23 cellular contexts compared by ENCODE assay signal in genomic region chr16:200388-200787, GRCh38. TPM values are rescaled to one million over a fixed set of nuclear protein-coding genes. Genes with fewer than 3 reads are reported as not detected.
DNase-seq lines count a peak whose midpoint lies in the region; ATAC-seq and TF ChIP-seq lines count a peak whose summit lies in the region.
"Had no signal": no experiment of that assay in that cellular context is flagged by ENCODE, and none has a peak within 500 bp of the region (broad histone marks: within the 10 kb centered on the region; RNA-seq: fewer than 3 reads in every experiment).

No MANE protein-coding gene starts in this region.

- no peak overlapping the region for H2BK120ac ChIP-seq in mesendoderm (ENCODE audit: low read depth, low read length)

- no peaks in the 10 kb centered on the region for H3K4me1 Mint-ChIP-seq in activated CD8-positive, alpha-beta memory T cell treated with anti-CD3 and anti-CD28 coated beads, Interleukin-2, amount 10 ng/mL, durations not matched to agents 7 days and 5 days

- no peak overlapping the region for H2AFZ ChIP-seq in mammary epithelial cell (ENCODE audit: low read depth, low read length)

- in situ Hi-C loops in mammary epithelial cell (cut with MboI; ENCODE audit: low sequenced_read_pairs in 2 of 2) = no loop called here

- H3K56ac ChIP-seq in mesendoderm (ENCODE audit: low read length) = no peak overlapping the region

- H4K5ac ChIP-seq in mesendoderm (ENCODE audit: low read length) = no peak overlapping the region

- dilution Hi-C loops in mammary epithelial cell (cut with HindIII; ENCODE audit: low sequenced_read_pairs) = no loop called here

- H3K4me1 ChIP-seq in mammary epithelial cell (ENCODE audit: insufficient read depth, low read length) = no peaks in the 10 kb centered on the region
- no peaks in the 10 kb centered on the region for H3K4me1 ChIP-seq in mesendoderm (ENCODE audit: control insufficient read depth, low read depth, low read length)
- H3K4me1 ChIP-seq: ascending aorta; BLaER1 treated with 17β-estradiol and CSF1 and Interleukin-3, amounts not matched to agents 10 nM and 100 nM; upper lobe of right lung had no signal

- H3K18ac ChIP-seq in mesendoderm (ENCODE audit: low read length) = no peak overlapping the region

- 100% methylated on average over 3 of the region's 5 CpGs for WGBS in mammary epithelial cell (ENCODE audit: low coverage, missing lambda C conversion rate)
- WGBS in mesendoderm (ENCODE audit: extremely low coverage, insufficient coverage, low lambda C conversion rate) = no CpG with 5 or more reads among the region's 5 CpGs

- H2BK5ac ChIP-seq in mesendoderm (ENCODE audit: low read length) = no peak overlapping the region

- H4K20me1 ChIP-seq in mammary epithelial cell (ENCODE audit: insufficient read depth, low read length) = peaks cover 2% of the 10 kb centered on the region

- no peak for TF ChIP-seq CTCF in mammary epithelial cell (conservative IDR thresholded peaks at IDR 0.05 in 1 of 2, IDR thresholded peaks at IDR 0.05 in 1 of 2; ENCODE audit: extremely low read depth in 1 of 2, insufficient read depth in 1 of 2, low read depth in 1 of 2, low read length in 2 of 2)

- no peak for ATAC-seq in activated CD8-positive, alpha-beta memory T cell treated with anti-CD3 and anti-CD28 coated beads, Interleukin-2, amount 10 ng/mL, durations not matched to agents 7 days and 5 days
- ATAC-seq: upper lobe of right lung had no signal

- no peaks in the 10 kb centered on the region for H3K27me3 ChIP-seq in mammary epithelial cell (ENCODE audit: insufficient read depth, low read length)
- no peaks in the 10 kb centered on the region for H3K27me3 ChIP-seq in mesendoderm (ENCODE audit: insufficient read depth, low read length, poor library complexity)
- H3K27me3 ChIP-seq: ascending aorta; BLaER1 treated with 17β-estradiol and CSF1 and Interleukin-3, amounts not matched to agents 10 nM and 100 nM; upper lobe of right lung had no signal

- H3K4ac ChIP-seq in mesendoderm (ENCODE audit: low read depth, low read length) = no peak overlapping the region

- H3K4me3 ChIP-seq in mammary epithelial cell (replicated peaks in 1 of 3; ENCODE audit: insufficient read depth in 1 of 3, low read depth in 2 of 3, low read length in 3 of 3) = no peak overlapping the region
- no peak overlapping the region for H3K4me3 ChIP-seq in mesendoderm (ENCODE audit: low read length)
- H3K4me3 ChIP-seq: ascending aorta; BLaER1 treated with 17β-estradiol and CSF1 and Interleukin-3, amounts not matched to agents 10 nM and 100 nM; upper lobe of right lung had no signal

- intact Hi-C loops in mammary epithelial cell (cut with micrococcal nuclease) = no loop called here

- H3K27ac ChIP-seq in mammary epithelial cell (ENCODE audit: insufficient read depth, low read depth, low read length) (no peak overlapping the region), mesendoderm (ENCODE audit: low read depth, low read length) (no peak overlapping the region)
- H3K27ac ChIP-seq: ascending aorta; BLaER1 treated with 17β-estradiol and CSF1 and Interleukin-3, amounts not matched to agents 10 nM and 100 nM; upper lobe of right lung had no signal

- CTCF ChIA-PET in mammary epithelial cell (lab: Charles Lee; ENCODE audit: low non-redundant PET) = no interaction called here
- CTCF ChIA-PET in activated CD8-positive, alpha-beta memory T cell treated with anti-CD3 and anti-CD28 coated beads, Interleukin-2, amount 10 ng/mL, durations not matched to agents 7 days and 5 days (lab: Charles Lee) = no interaction called here

- no TSS peak for BruUV-seq in mammary epithelial cell (replicated peaks; lab: Mats Ljungman, UMichigan)

- H3K23ac ChIP-seq in mesendoderm (ENCODE audit: low read length) = no peak overlapping the region

- H4K8ac ChIP-seq in mesendoderm (ENCODE audit: low read depth, low read length) = peak overlapping the region; percentile 17

- DNase-seq in Daoy (ENCODE audit: low read depth) = peak; percentile 9
- peak; percentile 22 for DNase-seq in NCI-H2171 (lab: John Stamatoyannopoulos, UW)
- DNase-seq in mammary epithelial cell = peak; percentile 44
- peak; percentile 74 for DNase-seq in mesendoderm
- DNase-seq in activated T-cell treated with anti-CD3 and anti-CD28 coated beads for 4 hours = no peak
- DNase-seq in activated naive CD4-positive, alpha-beta T cell (lab: John Stamatoyannopoulos, UW) = no peak
- DNase-seq in activated CD8-positive, alpha-beta memory T cell treated with anti-CD3 and anti-CD28 coated beads, Interleukin-2, amount 10 ng/mL, durations not matched to agents 7 days and 5 days = no peak
- DNase-seq in NCI-H774 (lab: John Stamatoyannopoulos, UW) = no peak
- DNase-seq: activated CD4-positive, alpha-beta T cell treated with anti-CD3 and anti-CD28 coated beads, Interleukin-2, amount 50 U/mL, for 1 hour; DMS79; effector memory CD4-positive, alpha-beta T cell; kidney; NCI-H1694; NCI-H82; retina; Right ventricle myocardium superior; stimulated activated CD4-positive, alpha-beta T cell treated with anti-CD3 and anti-CD28 coated beads, Interleukin-2, amount 100 ng/mL, for 48 hours; upper lobe of right lung had no signal

- H3K79me2 ChIP-seq in mammary epithelial cell (ENCODE audit: insufficient read depth, low read length) (peaks cover 20% of the 10 kb centered on the region), mesendoderm (ENCODE audit: control insufficient read depth, insufficient read depth, low read length) (peaks cover 2% of the 10 kb centered on the region)

- no peaks in the 10 kb centered on the region for H3K9me3 ChIP-seq in mammary epithelial cell (replicated peaks; ENCODE audit: insufficient read depth, low read length)
- H3K9me3 ChIP-seq: ascending aorta; BLaER1 treated with 17β-estradiol and CSF1 and Interleukin-3, amounts not matched to agents 10 nM and 100 nM; upper lobe of right lung had no signal

- peaks cover 34% of the 10 kb centered on the region for H3K36me3 Mint-ChIP-seq in activated CD8-positive, alpha-beta memory T cell treated with anti-CD3 and anti-CD28 coated beads, Interleukin-2, amount 10 ng/mL, durations not matched to agents 7 days and 5 days

- H3K27ac Mint-ChIP-seq in activated CD8-positive, alpha-beta memory T cell treated with anti-CD3 and anti-CD28 coated beads, Interleukin-2, amount 10 ng/mL, durations not matched to agents 7 days and 5 days = no peak overlapping the region
- H3K27ac Mint-ChIP-seq: activated T-helper 1 cell treated with anti-CD3 and anti-CD28 coated beads, Interleukin-12 subunit alpha, Interleukin-12 subunit beta, Interleukin-2, Interleukin-4 antibody, amounts not matched to agents 30 ng/mL and 10 ng/mL and 1 ng/mL, durations not matched to agents 14 hours and 24 hours and 36 hours; IgD-negative memory B cell had no signal

- no peak overlapping the region for H3K4me2 ChIP-seq in mammary epithelial cell (ENCODE audit: insufficient read depth, low read depth, low read length)
- H3K4me2 ChIP-seq in mesendoderm (ENCODE audit: low read length) = no peak overlapping the region
- H3K4me2 ChIP-seq: BLaER1 treated with 17β-estradiol and CSF1 and Interleukin-3, amounts not matched to agents 10 nM and 100 nM had no signal

- peaks cover 37% of the 10 kb centered on the region for H3K36me3 ChIP-seq in mammary epithelial cell (ENCODE audit: insufficient read depth, low read length)
- H3K36me3 ChIP-seq in mesendoderm (ENCODE audit: control insufficient read depth, insufficient read depth, low read length) = peaks cover 26% of the 10 kb centered on the region

- no peaks in the 10 kb centered on the region for H3K9me3 Mint-ChIP-seq in activated CD8-positive, alpha-beta memory T cell treated with anti-CD3 and anti-CD28 coated beads, Interleukin-2, amount 10 ng/mL, durations not matched to agents 7 days and 5 days (ENCODE audit: low read depth)
- H3K9me3 Mint-ChIP-seq: activated T-helper 1 cell treated with anti-CD3 and anti-CD28 coated beads, Interleukin-12 subunit alpha, Interleukin-12 subunit beta, Interleukin-2, Interleukin-4 antibody, amounts not matched to agents 30 ng/mL and 10 ng/mL and 1 ng/mL, durations not matched to agents 14 hours and 24 hours and 36 hours; IgD-negative memory B cell had no signal

- H3K9ac ChIP-seq in mammary epithelial cell (ENCODE audit: insufficient read depth, low read length) (no peak overlapping the region), mesendoderm (ENCODE audit: low read length) (no peak overlapping the region)
- H3K9ac ChIP-seq: BLaER1 treated with 17β-estradiol and CSF1 and Interleukin-3, amounts not matched to agents 10 nM and 100 nM had no signal

- peaks cover 9% of the 10 kb centered on the region for H3K79me1 ChIP-seq in mesendoderm (ENCODE audit: low read length)

- no peak overlapping the region for H3K4me3 Mint-ChIP-seq in activated CD8-positive, alpha-beta memory T cell treated with anti-CD3 and anti-CD28 coated beads, Interleukin-2, amount 10 ng/mL, durations not matched to agents 7 days and 5 days
- H3K4me3 Mint-ChIP-seq: activated T-helper 1 cell treated with anti-CD3 and anti-CD28 coated beads, Interleukin-12 subunit alpha, Interleukin-12 subunit beta, Interleukin-2, Interleukin-4 antibody, amounts not matched to agents 30 ng/mL and 10 ng/mL and 1 ng/mL, durations not matched to agents 14 hours and 24 hours and 36 hours; IgD-negative memory B cell had no signal

- no peaks in the 10 kb centered on the region for H3K27me3 Mint-ChIP-seq in activated CD8-positive, alpha-beta memory T cell treated with anti-CD3 and anti-CD28 coated beads, Interleukin-2, amount 10 ng/mL, durations not matched to agents 7 days and 5 days
- H3K27me3 Mint-ChIP-seq: IgD-negative memory B cell had no signal

- H2BK15ac ChIP-seq in mesendoderm (replicated peaks; ENCODE audit: low read depth) = no peak overlapping the region

- H2AK5ac ChIP-seq in mesendoderm (ENCODE audit: low read length) = no peak overlapping the region

RNA-seq across cellular contexts. Expression of gene HBQ1, which starts 20.1 kb away (rescaled TPM):
- total RNA-seq in Daoy (2014; rRNA removed; shearing (Covaris generic)) = not detected in 2 replicates
- 1 to 10 TPM in 1 of 2 donors, not detected in 1; 1.3 TPM for total RNA-seq in mammary epithelial cell
- 0.45 TPM for polyA plus RNA-seq in mammary epithelial cell
- not detected for polyA minus RNA-seq in mammary epithelial cell
- polyA plus RNA-seq in mesendoderm (2013, experiment 1 of 2) = 0.87 TPM
- polyA plus RNA-seq in mesendoderm (2013, experiment 2 of 2) = 0.88 TPM
- total RNA-seq in activated CD8-positive, alpha-beta memory T cell treated with anti-CD3 and anti-CD28 coated beads, Interleukin-2, amount 10 ng/mL, durations not matched to agents 7 days and 5 days = not detected
- total RNA-seq: ascending aorta, kidney, myocyte, Right ventricle myocardium superior, upper lobe of right lung had no signal
- polyA plus RNA-seq: IgD-negative memory B cell had no signal

RNA-seq across cellular contexts. Expression of gene HBA1, which starts 23.9 kb away (rescaled TPM):
- not detected in 2 replicates for total RNA-seq in Daoy (2014; rRNA removed; shearing (Covaris generic))
- total RNA-seq in mammary epithelial cell = 1 to 10 TPM in 1 of 2 donors, not detected in 1; 1.9 TPM
- 1.3 TPM for polyA plus RNA-seq in mammary epithelial cell
- polyA minus RNA-seq in mammary epithelial cell = not detected
- 4.4 TPM for polyA plus RNA-seq in mesendoderm (2013, experiment 1 of 2)
- 3.1 TPM for polyA plus RNA-seq in mesendoderm (2013, experiment 2 of 2)
- not detected for total RNA-seq in activated CD8-positive, alpha-beta memory T cell treated with anti-CD3 and anti-CD28 coated beads, Interleukin-2, amount 10 ng/mL, durations not matched to agents 7 days and 5 days
- total RNA-seq: activated T-helper 1 cell treated with anti-CD3 and anti-CD28 coated beads, Interleukin-12 subunit alpha, Interleukin-12 subunit beta, Interleukin-2, Interleukin-4 antibody, amounts not matched to agents 30 ng/mL and 10 ng/mL and 1 ng/mL, durations not matched to agents 14 hours and 24 hours and 36 hours had no signal

RNA-seq across cellular contexts. Expression of gene HBA2, which starts 27.7 kb away (rescaled TPM):
- total RNA-seq in Daoy (2014; rRNA removed; shearing (Covaris generic)) = 3.5 TPM in 1 of 2 replicates, not detected in the other
- total RNA-seq in mammary epithelial cell = not detected
- not detected for polyA plus RNA-seq in mammary epithelial cell
- polyA minus RNA-seq in mammary epithelial cell = 2.5 TPM
- polyA plus RNA-seq in mesendoderm (2013, experiment 1 of 2) = 0.93 TPM
- polyA plus RNA-seq in mesendoderm (2013, experiment 2 of 2) = 1.5 TPM
- total RNA-seq in activated CD8-positive, alpha-beta memory T cell treated with anti-CD3 and anti-CD28 coated beads, Interleukin-2, amount 10 ng/mL, durations not matched to agents 7 days and 5 days = not detected
- total RNA-seq: myocyte had no signal

RNA-seq across cellular contexts. Expression of gene LUC7L, which starts 28.9 kb away (rescaled TPM):
- 35.5 and 42.3 TPM in 2 replicates for total RNA-seq in Daoy (2014; rRNA removed; shearing (Covaris generic))
- total RNA-seq in mammary epithelial cell = 10 to 100 TPM; 29.3 to 56.8 TPM
- polyA plus RNA-seq in mammary epithelial cell = 17.0 TPM
- 9.5 TPM for polyA minus RNA-seq in mammary epithelial cell
- polyA plus RNA-seq in mesendoderm (2013, experiment 1 of 2) = 103 TPM
- 102 TPM for polyA plus RNA-seq in mesendoderm (2013, experiment 2 of 2)
- 10 to 100 TPM; 60.0 to 65.3 TPM for total RNA-seq in activated CD8-positive, alpha-beta memory T cell treated with anti-CD3 and anti-CD28 coated beads, Interleukin-2, amount 10 ng/mL, durations not matched to agents 7 days and 5 days

RNA-seq across cellular contexts. Expression of gene FAM234A, which starts 34.2 kb away (rescaled TPM):
- 25.8 and 29.1 TPM in 2 replicates for total RNA-seq in Daoy (2014; rRNA removed; shearing (Covaris generic))
- 10 to 100 TPM; 58.4 to 76.3 TPM for total RNA-seq in mammary epithelial cell
- polyA plus RNA-seq in mammary epithelial cell = 32.4 TPM
- 21.8 TPM for polyA minus RNA-seq in mammary epithelial cell
- polyA plus RNA-seq in mesendoderm (2013, experiment 1 of 2) = 61.5 TPM
- polyA plus RNA-seq in mesendoderm (2013, experiment 2 of 2) = 60.6 TPM
- total RNA-seq in activated CD8-positive, alpha-beta memory T cell treated with anti-CD3 and anti-CD28 coated beads, Interleukin-2, amount 10 ng/mL, durations not matched to agents 7 days and 5 days = 10 to 100 TPM in 1 of 2 experiments, 1 to 10 TPM in 1; 9.1 to 10.1 TPM

Comparison
In these comparisons a context has a peak if more than half of its experiments do, and no peak if none do; other contexts are left out.
1. DNase-seq: peak in Daoy (single experiment), NCI-H2171 (single experiment), mammary epithelial cell (single experiment) and mesendoderm (single experiment); none in activated T-cell treated with anti-CD3 and anti-CD28 coated beads for 4 hours (single experiment), activated naive CD4-positive, alpha-beta T cell (0 of 4), activated CD8-positive, alpha-beta memory T cell treated with anti-CD3 and anti-CD28 coated beads, Interleukin-2, amount 10 ng/mL, durations not matched to agents 7 days and 5 days (single experiment) and NCI-H774 (single experiment).